8 cellular contexts compared by ENCODE assay signal in genomic region chr1:19113362-19114092, GRCh38.
DNase-seq lines count a peak whose midpoint lies in the region; ATAC-seq, FAIRE-seq and TF ChIP-seq lines count a peak whose summit lies in the region.

No MANE protein-coding gene starts in this region.

- TF ChIP-seq CTCF in AG04449 (IDR thresholded peaks at IDR 0.05; ENCODE audit: insufficient read depth, low read length, missing control alignments) = peak; percentile 64
- TF ChIP-seq CTCF in GM10266 (IDR thresholded peaks at IDR 0.05; ENCODE audit: control insufficient read depth, insufficient read depth, low read depth, missing control alignments) = peak; percentile 48
- TF ChIP-seq CTCF in kidney epithelial cell (IDR thresholded peaks at IDR 0.05; ENCODE audit: insufficient read depth, low read length, poor library complexity, severe bottlenecking) = peak; percentile 76

- DNase-seq in AG04449 (ENCODE audit: low read depth, low spot score) = no peak
- DNase-seq in GM10266 (ENCODE audit: extremely low spot score) = peak; percentile 27
- DNase-seq in NT2/D1 (ENCODE audit: low read depth, low spot score) = peak; percentile 33
- peak in 1 of 2 donors; percentile 39 for DNase-seq in activated naive CD4-positive, alpha-beta T cell treated with anti-CD3 and anti-CD28 coated beads, Interleukin-2, amount 50 U/mL, for 72 hours (ENCODE audit: low spot score in 2 of 2)
- DNase-seq in kidney epithelial cell (ENCODE audit: low read depth) = peak; percentile 23
- DNase-seq in urothelium cell line (ENCODE audit: low spot score) = peak; percentile 56

- no peaks in the 10 kb centered on the region for H3K4me1 ChIP-seq in NT2/D1 (ENCODE audit: insufficient read depth, insufficient read length)

- H3K9me3 Mint-ChIP-seq in activated naive CD4-positive, alpha-beta T cell treated with anti-CD3 and anti-CD28 coated beads, Interleukin-2, amount 50 U/mL, for 72 hours = no peaks in the 10 kb centered on the region

- ATAC-seq in activated naive CD4-positive, alpha-beta T cell treated with anti-CD3 and anti-CD28 coated beads, Interleukin-2, amount 50 U/mL, for 72 hours = peak; percentile 37 to 70
- ATAC-seq in HG02870 (IDR thresholded peaks at IDR 0.05; ENCODE audit: unreplicated experiment) (no peak), HG02885 (IDR thresholded peaks at IDR 0.05; ENCODE audit: poor library complexity, unreplicated experiment) (no peak)

- H3K36me3 Mint-ChIP-seq in activated naive CD4-positive, alpha-beta T cell treated with anti-CD3 and anti-CD28 coated beads, Interleukin-2, amount 50 U/mL, for 72 hours = peaks cover 7 to 14% of the 10 kb centered on the region in 2 donors

- CTCF ChIA-PET in AG04449 (lab: Yijun Ruan, JAX) = interaction anchor here (0.7 to 7.0 kb wide), 19 partner anchors 8 to 516 kb away, joined by 3 to 54 read pairs (median 6); no protein-coding TSS in a partner anchor

- POLR2A ChIA-PET in AG04449 (lab: Yijun Ruan, JAX) = no interaction called here

- H3K36me3 ChIP-seq in NT2/D1 (ENCODE audit: insufficient read depth, insufficient read length, low read length) (peaks cover 98% of the 10 kb centered on the region), kidney epithelial cell (ENCODE audit: control insufficient read depth, insufficient read depth, low read length) (peaks cover 6% of the 10 kb centered on the region)

- no peaks in the 10 kb centered on the region for H3K27me3 ChIP-seq in NT2/D1 (ENCODE audit: insufficient read depth, insufficient read length)
- H3K27me3 ChIP-seq in kidney epithelial cell (ENCODE audit: control insufficient read depth, insufficient read depth, low read length) = no peaks in the 10 kb centered on the region

- FAIRE-seq in urothelium cell line (lab: Jason Lieb, UNC) = no peak

- no peaks in the 10 kb centered on the region for H3K9me3 ChIP-seq in NT2/D1 (ENCODE audit: insufficient read depth, low read length)

- H3K4me3 ChIP-seq in AG04449 (ENCODE audit: low read depth, low read length) (no peak overlapping the region), NT2/D1 (ENCODE audit: insufficient read length, low read depth) (no peak overlapping the region), kidney epithelial cell (ENCODE audit: low read depth, low read length) (no peak overlapping the region)

- peak overlapping the region in 1 of 2 donors; percentile 12 for H3K27ac Mint-ChIP-seq in activated naive CD4-positive, alpha-beta T cell treated with anti-CD3 and anti-CD28 coated beads, Interleukin-2, amount 50 U/mL, for 72 hours

- no peak overlapping the region for H3K9ac ChIP-seq in NT2/D1 (ENCODE audit: insufficient read length, low read depth)

Comparison
In these comparisons a context has a peak if more than half of its experiments do, and no peak if none do; other contexts are left out.
1. ATAC-seq: peak in activated naive CD4-positive, alpha-beta T cell treated with anti-CD3 and anti-CD28 coated beads, Interleukin-2, amount 50 U/mL, for 72 hours (2 of 2); none in HG02870 (single experiment) and HG02885 (single experiment).
2. Peak in every context shown above with its lines, with median percentiles within 50 percentile points of each other: CTCF ChIP-seq.